19 cellular contexts compared by ENCODE assay signal in genomic region chr15:74133071-74133702, GRCh38. TPM values are rescaled to one million over a fixed set of nuclear protein-coding genes. Genes with fewer than 3 reads are reported as not detected.
DNase-seq lines count a peak whose midpoint lies in the region; FAIRE-seq and TF ChIP-seq lines count a peak whose summit lies in the region.
"Had no signal": no experiment of that assay in that cellular context is flagged by ENCODE, and none has a peak within 500 bp of the region (broad histone marks: within the 10 kb centered on the region; RNA-seq: fewer than 3 reads in every experiment).

No MANE protein-coding gene starts in this region.

- TF ChIP-seq CTCF in endothelial cell of umbilical vein (IDR thresholded peaks at IDR 0.05; ENCODE audit: extremely low read depth in 1 of 2, insufficient read depth in 1 of 2, low read depth in 1 of 2, low read length in 2 of 2) (no peak), mesothelial cell of epicardium (IDR thresholded peaks at IDR 0.05; ENCODE audit: unreplicated experiment) (no peak)

- no peak overlapping the region for H3K9ac ChIP-seq in endothelial cell of umbilical vein (replicated peaks; ENCODE audit: extremely low read depth, insufficient read depth, low read length)

- peaks cover 9% of the 10 kb centered on the region for H3K36me3 Mint-ChIP-seq in T-helper 1 cell treated with Interleukin-12 subunit alpha and Interleukin-12 subunit beta and Interleukin-4 antibody, amounts not matched to agents 30 μg/mL and 1 μg/mL, for 36 hours (ENCODE audit: low read depth)
- H3K36me3 Mint-ChIP-seq in mesothelial cell of epicardium = peaks cover 2% of the 10 kb centered on the region

- H3K27me3 Mint-ChIP-seq in T-helper 1 cell treated with Interleukin-12 subunit alpha and Interleukin-12 subunit beta and Interleukin-4 antibody, amounts not matched to agents 30 μg/mL and 1 μg/mL, for 36 hours (ENCODE audit: low read depth) = peaks cover 96% of the 10 kb centered on the region
- H3K27me3 Mint-ChIP-seq in mesothelial cell of epicardium (ENCODE audit: low read depth) = peaks cover 97% of the 10 kb centered on the region

- no peak for TF ChIP-seq POLR2A in endothelial cell of umbilical vein (IDR thresholded peaks at IDR 0.05; ENCODE audit: low read depth, low read length)

- no peaks in the 10 kb centered on the region for H3K9me3 Mint-ChIP-seq in T-helper 1 cell treated with Interleukin-12 subunit alpha and Interleukin-12 subunit beta and Interleukin-4 antibody, amounts not matched to agents 30 μg/mL and 1 μg/mL, for 36 hours
- no peaks in the 10 kb centered on the region for H3K9me3 Mint-ChIP-seq in mesothelial cell of epicardium

- H3K9me3 ChIP-seq in endothelial cell of umbilical vein (replicated peaks; ENCODE audit: control insufficient read depth, insufficient read depth, low read length) = no peaks in the 10 kb centered on the region
- H3K9me3 ChIP-seq in MG63 = no peaks in the 10 kb centered on the region
- H3K9me3 ChIP-seq: A549 had no signal

- no peaks in the 10 kb centered on the region for H4K20me1 ChIP-seq in endothelial cell of umbilical vein (replicated peaks; ENCODE audit: control insufficient read depth, extremely low read depth, insufficient read depth, low read length)

- H3K4me1 ChIP-seq in endothelial cell of umbilical vein (ENCODE audit: control insufficient read depth, extremely low read depth, insufficient read depth, low read length) = peaks cover 12% of the 10 kb centered on the region

- peak; percentile 64 for DNase-seq in activated CD8-positive, alpha-beta memory T cell treated with anti-CD3 and anti-CD28 coated beads for 24 hours
- DNase-seq in activated CD8-positive, alpha-beta memory T cell treated with anti-CD3 and anti-CD28 coated beads, Interleukin-2, amount 50 U/mL, for 4 hours = no peak
- DNase-seq in endothelial cell of umbilical vein (ENCODE audit: low read depth, low spot score) = no peak
- DNase-seq in stimulated activated CD8-positive, alpha-beta memory T cell treated with anti-CD3 and anti-CD28 coated beads, Interleukin-4, amount 100 ng/mL, for 48 hours = peak; percentile 53
- DNase-seq in MG63 = no peak
- no peak for DNase-seq in mesothelial cell of epicardium (ENCODE audit: low spot score in 2 of 2, unreplicated experiment in 2 of 2)
- no peak for DNase-seq in substantia nigra (lab: John Stamatoyannopoulos, UW)
- DNase-seq: HCEC 1CT, NCI-H345, spleen had no signal

- dilution Hi-C loops in endothelial cell of umbilical vein (cut with MboI; ENCODE audit: extremely low pct_ligation_motif_present, low sequenced_read_pairs) = no loop called here

- FAIRE-seq in endothelial cell of umbilical vein (lab: Jason Lieb, UNC) = no peak
- FAIRE-seq: A549, D721Med, endometrium, urothelium cell line had no signal

- H3K4me2 ChIP-seq in endothelial cell of umbilical vein (ENCODE audit: insufficient read depth, low read length) = no peak overlapping the region
- H3K4me2 ChIP-seq: A549 had no signal

- H3K79me2 ChIP-seq in endothelial cell of umbilical vein (ENCODE audit: control insufficient read depth, insufficient read depth, low read length) = no peaks in the 10 kb centered on the region

- H2AFZ ChIP-seq in endothelial cell of umbilical vein (ENCODE audit: low read depth, low read length) = no peak overlapping the region

- POLR2A ChIA-PET in endothelial cell of umbilical vein (lab: Charles Lee) = no interaction called here

- BruUV-seq in endothelial cell of umbilical vein (replicated peaks; lab: Mats Ljungman, UMichigan) = no TSS peak

- no peaks in the 10 kb centered on the region for H3K9me1 ChIP-seq in endothelial cell of umbilical vein (replicated peaks; ENCODE audit: control insufficient read depth, extremely low read depth, insufficient read depth, low read length)

- H3K27me3 ChIP-seq in endothelial cell of umbilical vein (ENCODE audit: control insufficient read depth in 2 of 2, insufficient read depth in 2 of 2, low read length in 2 of 2) (peaks cover 83 to 84% of the 10 kb centered on the region in 2 experiments), MG63 (peaks cover 44% of the 10 kb centered on the region)

- CTCF ChIA-PET in endothelial cell of umbilical vein (lab: Charles Lee) = interaction anchor here (1.1 to 2.6 kb wide), 4 partner anchors 11 to 182 kb away, joined by 7 to 23 read pairs (median 9); no protein-coding TSS in a partner anchor

- intact Hi-C loops in endothelial cell of umbilical vein (cut with micrococcal nuclease) = loop anchor here (5.0 kb wide), 2 partner anchors 161 to 181 kb away; no protein-coding TSS in a partner anchor

- peak overlapping the region; percentile 34 for H3K27ac Mint-ChIP-seq in T-helper 1 cell treated with Interleukin-12 subunit alpha and Interleukin-12 subunit beta and Interleukin-4 antibody, amounts not matched to agents 30 μg/mL and 1 μg/mL, for 36 hours
- no peak overlapping the region for H3K27ac Mint-ChIP-seq in mesothelial cell of epicardium

- peaks cover 18% of the 10 kb centered on the region for H3K4me1 Mint-ChIP-seq in T-helper 1 cell treated with Interleukin-12 subunit alpha and Interleukin-12 subunit beta and Interleukin-4 antibody, amounts not matched to agents 30 μg/mL and 1 μg/mL, for 36 hours (ENCODE audit: low read depth)
- H3K4me1 Mint-ChIP-seq in mesothelial cell of epicardium = peaks cover 48% of the 10 kb centered on the region

- H3K4me3 ChIP-seq in endothelial cell of umbilical vein (replicated peaks in 1 of 3; ENCODE audit: insufficient read depth in 1 of 3, low read depth in 1 of 3, low read length in 3 of 3) (no peak overlapping the region), MG63 (no peak overlapping the region)
- H3K4me3 ChIP-seq: A549 had no signal

- no peak overlapping the region for H3K4me3 Mint-ChIP-seq in T-helper 1 cell treated with Interleukin-12 subunit alpha and Interleukin-12 subunit beta and Interleukin-4 antibody, amounts not matched to agents 30 μg/mL and 1 μg/mL, for 36 hours
- no peak overlapping the region for H3K4me3 Mint-ChIP-seq in mesothelial cell of epicardium

- H3K36me3 ChIP-seq in endothelial cell of umbilical vein (ENCODE audit: control insufficient read depth in 2 of 2, extremely low read depth in 1 of 2, insufficient read depth in 2 of 2, low read length in 2 of 2) (no peaks in the 10 kb centered on the region), MG63 (no peaks in the 10 kb centered on the region)
- H3K36me3 ChIP-seq: spleen had no signal

- H3K27ac ChIP-seq in endothelial cell of umbilical vein (ENCODE audit: insufficient read depth, low read depth, low read length) (no peak overlapping the region), substantia nigra (ENCODE audit: low read depth, low read length, poor library complexity, severe bottlenecking) (no peak overlapping the region)
- H3K27ac ChIP-seq: A549 had no signal

TF ChIP-seq in endothelial cell of umbilical vein, 7 proteins besides CTCF, POLR2A, EP300 and RAD21:
- TF ChIP-seq JUN (IDR thresholded peaks at IDR 0.05; ENCODE audit: borderline replicate concordance, insufficient read depth, insufficient read length, low read depth) (no peak), GATA2 (IDR thresholded peaks at IDR 0.05; ENCODE audit: insufficient read depth, insufficient read length, low read depth, low read length) (no peak), EZH2 (IDR thresholded peaks at IDR 0.05; ENCODE audit: borderline replicate concordance, low read depth, low read length, severe bottlenecking) (peak; percentile 52), MAX (IDR thresholded peaks at IDR 0.05; ENCODE audit: insufficient read depth, insufficient read length) (no peak)

RNA-seq across cellular contexts. Expression of gene ISLR2, which starts 2.8 kb away (rescaled TPM):
- not detected in 2 replicates for total RNA-seq in endothelial cell of umbilical vein
- not detected in 2 replicates for polyA plus RNA-seq in endothelial cell of umbilical vein
- polyA plus RNA-seq in endothelial cell of umbilical vein (2011; cell fraction: cytosol; rRNA removed) = not detected in 2 replicates
- polyA plus RNA-seq in endothelial cell of umbilical vein (2011; cell fraction: nucleus; rRNA removed) = not detected in 2 replicates
- not detected in 2 replicates for polyA plus RNA-seq in endothelial cell of umbilical vein (2012)
- polyA minus RNA-seq in endothelial cell of umbilical vein = not detected in 2 replicates
- not detected for polyA minus RNA-seq in endothelial cell of umbilical vein (2011; cell fraction: cytosol; rRNA and poly(A)+ RNA removed)
- polyA minus RNA-seq in endothelial cell of umbilical vein (2011; cell fraction: nucleus; rRNA and poly(A)+ RNA removed) = not detected in 2 replicates
- not detected in 2 replicates for total RNA-seq in MG63 (2014; rRNA removed; shearing (Covaris generic); ENCODE audit: low replicate concordance)
- total RNA-seq in mesothelial cell of epicardium = 1.3 to 1.9 TPM (median 1.4 TPM) in 3 replicates
- total RNA-seq: HT-29; liver; T-helper 2 cell treated with Interferon-gamma antibody and Interleukin-4, amounts not matched to agents 100 ng/mL and 5 ng/mL, for 36 hours had no signal

RNA-seq across cellular contexts. Expression of gene ISLR, which starts 40.3 kb away (rescaled TPM):
- not detected in 2 replicates for total RNA-seq in endothelial cell of umbilical vein
- not detected in 2 replicates for polyA plus RNA-seq in endothelial cell of umbilical vein
- not detected in 2 replicates for polyA plus RNA-seq in endothelial cell of umbilical vein (2011; cell fraction: cytosol; rRNA removed)
- polyA plus RNA-seq in endothelial cell of umbilical vein (2011; cell fraction: nucleus; rRNA removed) = not detected in 2 replicates
- not detected in 2 replicates for polyA plus RNA-seq in endothelial cell of umbilical vein (2012)
- polyA minus RNA-seq in endothelial cell of umbilical vein = not detected in 2 replicates
- polyA minus RNA-seq in endothelial cell of umbilical vein (2011; cell fraction: cytosol; rRNA and poly(A)+ RNA removed) = not detected
- not detected in 2 replicates for polyA minus RNA-seq in endothelial cell of umbilical vein (2011; cell fraction: nucleus; rRNA and poly(A)+ RNA removed)
- total RNA-seq in MG63 (2014; rRNA removed; shearing (Covaris generic); ENCODE audit: low replicate concordance) = not detected in 2 replicates
- 59.8 to 66.8 TPM (median 64.9 TPM) in 3 replicates for total RNA-seq in mesothelial cell of epicardium
- total RNA-seq: HT-29; T-helper 2 cell treated with Interferon-gamma antibody and Interleukin-4, amounts not matched to agents 100 ng/mL and 5 ng/mL, for 36 hours had no signal

RNA-seq across cellular contexts. Expression of gene GOLGA6A, which starts 50.8 kb away (rescaled TPM):
- total RNA-seq in endothelial cell of umbilical vein = not detected in 2 replicates
- polyA plus RNA-seq in endothelial cell of umbilical vein = not detected in 2 replicates
- not detected in 2 replicates for polyA plus RNA-seq in endothelial cell of umbilical vein (2011; cell fraction: cytosol; rRNA removed)
- not detected in 2 replicates for polyA plus RNA-seq in endothelial cell of umbilical vein (2011; cell fraction: nucleus; rRNA removed)
- polyA plus RNA-seq in endothelial cell of umbilical vein (2012) = not detected in 2 replicates
- not detected in 2 replicates for polyA minus RNA-seq in endothelial cell of umbilical vein
- polyA minus RNA-seq in endothelial cell of umbilical vein (2011; cell fraction: cytosol; rRNA and poly(A)+ RNA removed) = not detected
- not detected in 2 replicates for polyA minus RNA-seq in endothelial cell of umbilical vein (2011; cell fraction: nucleus; rRNA and poly(A)+ RNA removed)
- not detected in 2 replicates for total RNA-seq in MG63 (2014; rRNA removed; shearing (Covaris generic); ENCODE audit: low replicate concordance)
- 0.20 to 0.94 TPM (median 0.29 TPM) in 3 replicates for total RNA-seq in mesothelial cell of epicardium
- total RNA-seq: cardiac septum; HT-29; T-helper 2 cell treated with Interferon-gamma antibody and Interleukin-4, amounts not matched to agents 100 ng/mL and 5 ng/mL, for 36 hours had no signal

Comparison
In these comparisons a context has a peak if more than half of its experiments do, and no peak if none do; other contexts are left out.
1. DNase-seq: peak in activated CD8-positive, alpha-beta memory T cell treated with anti-CD3 and anti-CD28 coated beads for 24 hours (single experiment) and stimulated activated CD8-positive, alpha-beta memory T cell treated with anti-CD3 and anti-CD28 coated beads, Interleukin-4, amount 100 ng/mL, for 48 hours (single experiment); none in activated CD8-positive, alpha-beta memory T cell treated with anti-CD3 and anti-CD28 coated beads, Interleukin-2, amount 50 U/mL, for 4 hours (single experiment), endothelial cell of umbilical vein (single experiment), MG63 (single experiment), mesothelial cell of epicardium (0 of 2) and substantia nigra (0 of 49).
2. RNA of gene ISLR, which starts 40.3 kb away (total RNA-seq): 59.8 to 66.8 TPM in mesothelial cell of epicardium; not detected in endothelial cell of umbilical vein and not detected in MG63; every median in the first group is over 10 times any median in the second.